Comparison of ENCODE assay signal across 1 cellular context in genomic region chr10:97445722-97446639, GRCh38.
TF ChIP-seq lines count a peak whose summit lies in the region.

EXOSC1 (minus strand) TSS chr10:97446006; CDS start chr10:97445985, 21 bp downstream.
ZDHHC16 (plus strand) TSS chr10:97446175; CDS start chr10:97451676, 5,501 bp downstream.

TF ChIP-seq in GM23338, 12 proteins besides CTCF, POLR2A, EP300 and RAD21:
- TF ChIP-seq ETS1 (IDR thresholded peaks at IDR 0.05), result peak; percentile 91
- no peak for TF ChIP-seq NANOG (IDR thresholded peaks at IDR 0.05; ENCODE audit: borderline replicate concordance)
- no peak for TF ChIP-seq STAT1 (IDR thresholded peaks at IDR 0.05; ENCODE audit: unreplicated experiment)
- peak; percentile 91 for TF ChIP-seq POLR2AphosphoS5 (IDR thresholded peaks at IDR 0.05; ENCODE audit: low read depth)
